Comparison of ENCODE assay signal across 1 cellular context in the genomic region with DNA sequence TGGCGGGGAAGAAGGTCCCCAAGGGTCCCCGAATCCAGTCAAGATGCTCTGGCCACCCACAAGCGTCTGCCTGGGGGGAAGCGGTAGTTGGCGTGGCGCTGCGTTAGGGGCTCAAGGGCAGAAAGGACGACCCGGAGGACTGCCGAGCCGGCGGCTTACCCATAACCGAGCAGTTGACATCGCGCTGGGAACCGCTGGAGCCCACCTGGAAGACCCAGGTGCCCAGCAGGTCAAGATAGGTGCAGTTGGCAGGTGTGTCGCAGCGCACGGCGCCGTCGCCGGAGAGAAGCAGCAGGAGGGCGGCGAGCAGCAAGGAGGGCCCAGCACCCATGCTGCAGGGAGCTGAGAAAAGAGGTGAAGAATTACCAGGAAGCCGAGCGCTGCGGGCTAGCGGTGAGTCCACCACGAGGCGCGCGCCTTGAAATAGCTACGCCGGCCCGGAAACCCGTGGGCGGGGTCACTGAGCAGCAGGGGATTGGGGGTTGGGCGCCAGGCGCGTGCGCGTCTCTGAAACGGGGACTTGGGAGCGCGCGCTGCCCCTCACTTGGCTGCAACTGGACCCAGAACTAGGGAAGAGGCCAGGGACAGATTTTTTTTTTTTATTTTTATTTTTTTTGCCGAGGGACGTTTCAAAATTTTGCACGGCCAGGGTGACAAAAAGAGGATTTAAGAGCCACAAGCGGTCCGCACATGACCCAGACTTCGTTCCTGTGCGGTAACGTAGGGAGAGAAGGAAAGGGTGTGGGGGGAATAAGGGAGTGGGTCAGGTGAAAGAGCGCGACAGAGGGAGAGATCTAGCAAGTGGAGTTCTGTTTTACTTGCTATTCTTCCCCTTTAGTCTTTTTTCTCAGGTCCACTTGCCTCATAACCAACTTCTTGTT.
TF ChIP-seq lines count a peak whose summit lies in the region.

A gene (minus strand): TSS at position 395 of the 881 bp plus-strand sequence. CDS start 64 bp downstream, at position 331.

TF ChIP-seq in HepG2, 621 proteins besides CTCF, POLR2A, EP300 and RAD21 (continued from another document and continues in another):
- TF ChIP-seq ZNF121 (CRISPR knock-in tag; IDR thresholded peaks at IDR 0.05) (no peak; the same call in 1 of the 2 replicates), IRX3 (CRISPR knock-in tag; IDR thresholded peaks at IDR 0.05; ENCODE audit: borderline replicate concordance, low read depth) (no peak), SALL1 (CRISPR knock-in tag; IDR thresholded peaks at IDR 0.05) (peak; percentile 50), ZNF12 (CRISPR knock-in tag; IDR thresholded peaks at IDR 0.05) (0 out of 2 replicates have a peak, but pooled peaks have one; percentile 19), TCF7 (IDR thresholded peaks at IDR 0.05; ENCODE audit: low read depth) (no peak), ISL2 (CRISPR knock-in tag; IDR thresholded peaks at IDR 0.05) (0 out of 2 replicates have a peak, but pooled peaks have one; percentile 17), ZNF7 (CRISPR knock-in tag; IDR thresholded peaks at IDR 0.05) (no peak), CBX5 (CRISPR knock-in tag; IDR thresholded peaks at IDR 0.05; ENCODE audit: borderline replicate concordance) (no peak; the same call in 1 of the 2 replicates), ZNF746 (CRISPR knock-in tag; IDR thresholded peaks at IDR 0.05) (no peak), ZNF607 (CRISPR knock-in tag; IDR thresholded peaks at IDR 0.05; ENCODE audit: borderline replicate concordance) (0 out of 2 replicates have a peak, but pooled peaks have one; percentile 32), ESRRA (CRISPR knock-in tag; IDR thresholded peaks at IDR 0.05; ENCODE audit: low read depth) (peak; percentile 73), KMT2A (CRISPR knock-in tag; IDR thresholded peaks at IDR 0.05) (no peak; the same call in none of the 2 replicates), FOXK1 (CRISPR knock-in tag; IDR thresholded peaks at IDR 0.05; ENCODE audit: borderline replicate concordance, low read depth) (0 out of 2 replicates have a peak, but pooled peaks have one; percentile 15), ZNF225 (CRISPR knock-in tag; IDR thresholded peaks at IDR 0.05) (no peak), ZNF777 (CRISPR knock-in tag; IDR thresholded peaks at IDR 0.05) (no peak), GFI1 (CRISPR knock-in tag; IDR thresholded peaks at IDR 0.05; ENCODE audit: borderline replicate concordance) (no peak), ZNF749 (CRISPR knock-in tag; IDR thresholded peaks at IDR 0.05; ENCODE audit: borderline replicate concordance) (no peak), ZNF891 (CRISPR knock-in tag; IDR thresholded peaks at IDR 0.05) (no peak), ZNF501 (CRISPR knock-in tag; IDR thresholded peaks at IDR 0.05) (peak; percentile 48; the same call in 1 of the 2 replicates), SRSF1 (optimal IDR thresholded peaks at IDR 0.05; ENCODE audit: low read depth, low read length) (no peak), SRSF9 (IDR thresholded peaks at IDR 0.05; ENCODE audit: borderline replicate concordance, insufficient read depth, low read depth, low read length, poor library complexity, severe bottlenecking) (no peak), ZNF10 (CRISPR knock-in tag; IDR thresholded peaks at IDR 0.05; ENCODE audit: borderline replicate concordance, low read depth) (no peak), SIN3A (IDR thresholded peaks at IDR 0.05; ENCODE audit: borderline replicate concordance, low read depth, low read length) (peak; percentile 70; the same call in 1 of the 2 replicates), TBX3 (IDR thresholded peaks at IDR 0.05; ENCODE audit: borderline replicate concordance) (no peak), TSC22D2 (CRISPR knock-in tag; IDR thresholded peaks at IDR 0.05; ENCODE audit: borderline replicate concordance) (peak; percentile 52; the same call in 1 of the 2 replicates), TAF1 (CRISPR knock-in tag; IDR thresholded peaks at IDR 0.05) (peak; percentile 84), ZNF251 (CRISPR knock-in tag; IDR thresholded peaks at IDR 0.05) (no peak), MIER3 (CRISPR knock-in tag; IDR thresholded peaks at IDR 0.05; ENCODE audit: borderline replicate concordance) (0 out of 2 replicates have a peak, but pooled peaks have one; percentile 18), KMT2B (CRISPR knock-in tag; IDR thresholded peaks at IDR 0.05) (peak; percentile 80), ZNF101 (CRISPR knock-in tag; IDR thresholded peaks at IDR 0.05; ENCODE audit: borderline replicate concordance, low read depth) (no peak), MED1 (CRISPR knock-in tag; IDR thresholded peaks at IDR 0.05) (peak; percentile 57), ZNF274 (CRISPR knock-in tag; IDR thresholded peaks at IDR 0.05) (no peak), ZNF383 (CRISPR knock-in tag; IDR thresholded peaks at IDR 0.05; ENCODE audit: borderline replicate concordance) (no peak)
- TF ChIP-seq, protein P1, sequence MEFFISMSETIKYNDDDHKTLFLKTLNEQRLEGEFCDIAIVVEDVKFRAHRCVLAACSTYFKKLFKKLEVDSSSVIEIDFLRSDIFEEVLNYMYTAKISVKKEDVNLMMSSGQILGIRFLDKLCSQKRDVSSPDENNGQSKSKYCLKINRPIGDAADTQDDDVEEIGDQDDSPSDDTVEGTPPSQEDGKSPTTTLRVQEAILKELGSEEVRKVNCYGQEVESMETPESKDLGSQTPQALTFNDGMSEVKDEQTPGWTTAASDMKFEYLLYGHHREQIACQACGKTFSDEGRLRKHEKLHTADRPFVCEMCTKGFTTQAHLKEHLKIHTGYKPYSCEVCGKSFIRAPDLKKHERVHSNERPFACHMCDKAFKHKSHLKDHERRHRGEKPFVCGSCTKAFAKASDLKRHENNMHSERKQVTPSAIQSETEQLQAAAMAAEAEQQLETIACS (CRISPR knock-in tag; IDR thresholded peaks at IDR 0.05) = peak; percentile 94
- TF ChIP-seq, protein P2, sequence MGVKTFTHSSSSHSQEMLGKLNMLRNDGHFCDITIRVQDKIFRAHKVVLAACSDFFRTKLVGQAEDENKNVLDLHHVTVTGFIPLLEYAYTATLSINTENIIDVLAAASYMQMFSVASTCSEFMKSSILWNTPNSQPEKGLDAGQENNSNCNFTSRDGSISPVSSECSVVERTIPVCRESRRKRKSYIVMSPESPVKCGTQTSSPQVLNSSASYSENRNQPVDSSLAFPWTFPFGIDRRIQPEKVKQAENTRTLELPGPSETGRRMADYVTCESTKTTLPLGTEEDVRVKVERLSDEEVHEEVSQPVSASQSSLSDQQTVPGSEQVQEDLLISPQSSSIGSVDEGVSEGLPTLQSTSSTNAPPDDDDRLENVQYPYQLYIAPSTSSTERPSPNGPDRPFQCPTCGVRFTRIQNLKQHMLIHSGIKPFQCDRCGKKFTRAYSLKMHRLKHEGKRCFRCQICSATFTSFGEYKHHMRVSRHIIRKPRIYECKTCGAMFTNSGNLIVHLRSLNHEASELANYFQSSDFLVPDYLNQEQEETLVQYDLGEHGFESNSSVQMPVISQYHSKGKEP (CRISPR knock-in tag; IDR thresholded peaks at IDR 0.05) = no peak
- TF ChIP-seq, protein P3, sequence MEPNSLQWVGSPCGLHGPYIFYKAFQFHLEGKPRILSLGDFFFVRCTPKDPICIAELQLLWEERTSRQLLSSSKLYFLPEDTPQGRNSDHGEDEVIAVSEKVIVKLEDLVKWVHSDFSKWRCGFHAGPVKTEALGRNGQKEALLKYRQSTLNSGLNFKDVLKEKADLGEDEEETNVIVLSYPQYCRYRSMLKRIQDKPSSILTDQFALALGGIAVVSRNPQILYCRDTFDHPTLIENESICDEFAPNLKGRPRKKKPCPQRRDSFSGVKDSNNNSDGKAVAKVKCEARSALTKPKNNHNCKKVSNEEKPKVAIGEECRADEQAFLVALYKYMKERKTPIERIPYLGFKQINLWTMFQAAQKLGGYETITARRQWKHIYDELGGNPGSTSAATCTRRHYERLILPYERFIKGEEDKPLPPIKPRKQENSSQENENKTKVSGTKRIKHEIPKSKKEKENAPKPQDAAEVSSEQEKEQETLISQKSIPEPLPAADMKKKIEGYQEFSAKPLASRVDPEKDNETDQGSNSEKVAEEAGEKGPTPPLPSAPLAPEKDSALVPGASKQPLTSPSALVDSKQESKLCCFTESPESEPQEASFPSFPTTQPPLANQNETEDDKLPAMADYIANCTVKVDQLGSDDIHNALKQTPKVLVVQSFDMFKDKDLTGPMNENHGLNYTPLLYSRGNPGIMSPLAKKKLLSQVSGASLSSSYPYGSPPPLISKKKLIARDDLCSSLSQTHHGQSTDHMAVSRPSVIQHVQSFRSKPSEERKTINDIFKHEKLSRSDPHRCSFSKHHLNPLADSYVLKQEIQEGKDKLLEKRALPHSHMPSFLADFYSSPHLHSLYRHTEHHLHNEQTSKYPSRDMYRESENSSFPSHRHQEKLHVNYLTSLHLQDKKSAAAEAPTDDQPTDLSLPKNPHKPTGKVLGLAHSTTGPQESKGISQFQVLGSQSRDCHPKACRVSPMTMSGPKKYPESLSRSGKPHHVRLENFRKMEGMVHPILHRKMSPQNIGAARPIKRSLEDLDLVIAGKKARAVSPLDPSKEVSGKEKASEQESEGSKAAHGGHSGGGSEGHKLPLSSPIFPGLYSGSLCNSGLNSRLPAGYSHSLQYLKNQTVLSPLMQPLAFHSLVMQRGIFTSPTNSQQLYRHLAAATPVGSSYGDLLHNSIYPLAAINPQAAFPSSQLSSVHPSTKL (CRISPR knock-in tag; IDR thresholded peaks at IDR 0.05) = peak; percentile 52
- TF ChIP-seq, protein P4, sequence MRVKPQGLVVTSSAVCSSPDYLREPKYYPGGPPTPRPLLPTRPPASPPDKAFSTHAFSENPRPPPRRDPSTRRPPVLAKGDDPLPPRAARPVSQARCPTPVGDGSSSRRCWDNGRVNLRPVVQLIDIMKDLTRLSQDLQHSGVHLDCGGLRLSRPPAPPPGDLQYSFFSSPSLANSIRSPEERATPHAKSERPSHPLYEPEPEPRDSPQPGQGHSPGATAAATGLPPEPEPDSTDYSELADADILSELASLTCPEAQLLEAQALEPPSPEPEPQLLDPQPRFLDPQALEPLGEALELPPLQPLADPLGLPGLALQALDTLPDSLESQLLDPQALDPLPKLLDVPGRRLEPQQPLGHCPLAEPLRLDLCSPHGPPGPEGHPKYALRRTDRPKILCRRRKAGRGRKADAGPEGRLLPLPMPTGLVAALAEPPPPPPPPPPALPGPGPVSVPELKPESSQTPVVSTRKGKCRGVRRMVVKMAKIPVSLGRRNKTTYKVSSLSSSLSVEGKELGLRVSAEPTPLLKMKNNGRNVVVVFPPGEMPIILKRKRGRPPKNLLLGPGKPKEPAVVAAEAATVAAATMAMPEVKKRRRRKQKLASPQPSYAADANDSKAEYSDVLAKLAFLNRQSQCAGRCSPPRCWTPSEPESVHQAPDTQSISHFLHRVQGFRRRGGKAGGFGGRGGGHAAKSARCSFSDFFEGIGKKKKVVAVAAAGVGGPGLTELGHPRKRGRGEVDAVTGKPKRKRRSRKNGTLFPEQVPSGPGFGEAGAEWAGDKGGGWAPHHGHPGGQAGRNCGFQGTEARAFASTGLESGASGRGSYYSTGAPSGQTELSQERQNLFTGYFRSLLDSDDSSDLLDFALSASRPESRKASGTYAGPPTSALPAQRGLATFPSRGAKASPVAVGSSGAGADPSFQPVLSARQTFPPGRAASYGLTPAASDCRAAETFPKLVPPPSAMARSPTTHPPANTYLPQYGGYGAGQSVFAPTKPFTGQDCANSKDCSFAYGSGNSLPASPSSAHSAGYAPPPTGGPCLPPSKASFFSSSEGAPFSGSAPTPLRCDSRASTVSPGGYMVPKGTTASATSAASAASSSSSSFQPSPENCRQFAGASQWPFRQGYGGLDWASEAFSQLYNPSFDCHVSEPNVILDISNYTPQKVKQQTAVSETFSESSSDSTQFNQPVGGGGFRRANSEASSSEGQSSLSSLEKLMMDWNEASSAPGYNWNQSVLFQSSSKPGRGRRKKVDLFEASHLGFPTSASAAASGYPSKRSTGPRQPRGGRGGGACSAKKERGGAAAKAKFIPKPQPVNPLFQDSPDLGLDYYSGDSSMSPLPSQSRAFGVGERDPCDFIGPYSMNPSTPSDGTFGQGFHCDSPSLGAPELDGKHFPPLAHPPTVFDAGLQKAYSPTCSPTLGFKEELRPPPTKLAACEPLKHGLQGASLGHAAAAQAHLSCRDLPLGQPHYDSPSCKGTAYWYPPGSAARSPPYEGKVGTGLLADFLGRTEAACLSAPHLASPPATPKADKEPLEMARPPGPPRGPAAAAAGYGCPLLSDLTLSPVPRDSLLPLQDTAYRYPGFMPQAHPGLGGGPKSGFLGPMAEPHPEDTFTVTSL (CRISPR knock-in tag; IDR thresholded peaks at IDR 0.05; ENCODE audit: borderline replicate concordance) = peak; percentile 52; the same call in 1 of the 2 replicates
- TF ChIP-seq, protein P5, sequence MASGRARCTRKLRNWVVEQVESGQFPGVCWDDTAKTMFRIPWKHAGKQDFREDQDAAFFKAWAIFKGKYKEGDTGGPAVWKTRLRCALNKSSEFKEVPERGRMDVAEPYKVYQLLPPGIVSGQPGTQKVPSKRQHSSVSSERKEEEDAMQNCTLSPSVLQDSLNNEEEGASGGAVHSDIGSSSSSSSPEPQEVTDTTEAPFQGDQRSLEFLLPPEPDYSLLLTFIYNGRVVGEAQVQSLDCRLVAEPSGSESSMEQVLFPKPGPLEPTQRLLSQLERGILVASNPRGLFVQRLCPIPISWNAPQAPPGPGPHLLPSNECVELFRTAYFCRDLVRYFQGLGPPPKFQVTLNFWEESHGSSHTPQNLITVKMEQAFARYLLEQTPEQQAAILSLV (CRISPR knock-in tag; IDR thresholded peaks at IDR 0.05; ENCODE audit: borderline replicate concordance) = peak; percentile 68; the same call in 1 of the 2 replicates
